1 cellular context compared by ENCODE assay signal in the genomic region with DNA sequence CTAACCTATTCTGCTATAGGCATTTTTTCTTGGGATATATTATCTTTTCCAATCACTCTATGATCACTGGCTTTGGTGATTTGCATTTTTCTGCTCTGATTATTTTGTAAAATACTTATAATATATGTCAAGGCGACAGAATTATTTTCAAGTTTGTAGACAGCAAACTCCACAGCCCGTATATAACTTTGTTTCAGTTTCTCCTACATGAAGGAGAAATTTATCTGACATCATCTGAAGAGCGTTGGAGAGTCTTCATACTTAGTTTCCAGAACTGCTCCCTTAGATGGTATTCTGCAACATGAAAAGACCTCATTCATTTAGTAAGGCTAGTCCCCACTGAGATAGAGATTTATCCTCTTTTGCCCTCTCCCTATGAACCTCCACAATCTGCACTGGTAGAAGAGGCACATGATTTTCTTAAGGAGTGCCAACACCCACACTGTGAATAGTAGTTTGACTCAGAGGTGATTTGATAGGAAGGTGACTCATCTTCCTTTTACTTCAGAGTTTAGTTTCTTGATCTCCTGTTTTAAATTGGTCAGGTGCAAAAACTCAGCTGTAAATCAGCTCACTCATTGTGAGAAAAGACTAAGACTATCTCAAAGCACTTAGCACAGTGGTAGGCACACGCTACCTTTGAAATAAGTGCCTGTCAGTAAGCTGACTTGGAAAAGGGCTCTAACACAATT.
A peak's percentile ranks its signal among the peaks of the same experiment; 100 is the strongest.
TF ChIP-seq lines count a peak whose summit lies in the region.

No MANE protein-coding gene starts in this region.

TF ChIP-seq in HEK293, 187 proteins besides CTCF, POLR2A, EP300 and RAD21 (continued from another document):
- TF ChIP-seq, protein P1, sequence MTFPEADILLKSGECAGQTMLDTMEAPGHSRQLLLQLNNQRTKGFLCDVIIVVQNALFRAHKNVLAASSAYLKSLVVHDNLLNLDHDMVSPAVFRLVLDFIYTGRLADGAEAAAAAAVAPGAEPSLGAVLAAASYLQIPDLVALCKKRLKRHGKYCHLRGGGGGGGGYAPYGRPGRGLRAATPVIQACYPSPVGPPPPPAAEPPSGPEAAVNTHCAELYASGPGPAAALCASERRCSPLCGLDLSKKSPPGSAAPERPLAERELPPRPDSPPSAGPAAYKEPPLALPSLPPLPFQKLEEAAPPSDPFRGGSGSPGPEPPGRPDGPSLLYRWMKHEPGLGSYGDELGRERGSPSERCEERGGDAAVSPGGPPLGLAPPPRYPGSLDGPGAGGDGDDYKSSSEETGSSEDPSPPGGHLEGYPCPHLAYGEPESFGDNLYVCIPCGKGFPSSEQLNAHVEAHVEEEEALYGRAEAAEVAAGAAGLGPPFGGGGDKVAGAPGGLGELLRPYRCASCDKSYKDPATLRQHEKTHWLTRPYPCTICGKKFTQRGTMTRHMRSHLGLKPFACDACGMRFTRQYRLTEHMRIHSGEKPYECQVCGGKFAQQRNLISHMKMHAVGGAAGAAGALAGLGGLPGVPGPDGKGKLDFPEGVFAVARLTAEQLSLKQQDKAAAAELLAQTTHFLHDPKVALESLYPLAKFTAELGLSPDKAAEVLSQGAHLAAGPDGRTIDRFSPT (tag by site-specific recombination; IDR thresholded peaks at IDR 0.05), result no peak
- 0 out of 2 replicates have a peak, but pooled peaks have one; percentile 12 for TF ChIP-seq SP3 (tag by site-specific recombination; IDR thresholded peaks at IDR 0.05)
